ENCODE assay signal across 15 cellular contexts in genomic region chr5:96080557-96080956, GRCh38.
DNase-seq lines count a peak whose midpoint lies in the region; ATAC-seq, FAIRE-seq and TF ChIP-seq lines count a peak whose summit lies in the region.
"Had no signal": no experiment of that assay in that cellular context is flagged by ENCODE, and none has a peak within 500 bp of the region (broad histone marks: within the 10 kb centered on the region; RNA-seq: fewer than 3 reads in every experiment).

No MANE protein-coding gene starts in this region.

- no peak for ATAC-seq in stimulated activated memory B cell treated with anti-CD40 and anti-IgM and Interleukin-4, amounts not matched to agents 10 μg/mL and 1 μg/mL and 100 μg/mL, for 72 hours
- no peak for ATAC-seq in HG03342 (IDR thresholded peaks at IDR 0.05; ENCODE audit: unreplicated experiment)
- ATAC-seq: stimulated activated naive B cell treated with anti-CD40 and anti-IgM and Interleukin-4, amounts not matched to agents 10 μg/mL and 1 μg/mL and 100 μg/mL, for 72 hours had no signal

- H3K9ac ChIP-seq in endothelial cell of umbilical vein (replicated peaks; ENCODE audit: extremely low read depth, insufficient read depth, low read length), result no peak overlapping the region

- DNase-seq in activated CD4-positive, alpha-beta memory T cell treated with anti-CD3 and anti-CD28 coated beads for 36 hours, result peak; percentile 42
- no peak for DNase-seq in activated CD4-positive, alpha-beta memory T cell treated with anti-CD3 and anti-CD28 coated beads, Interleukin-2, amount 10 ng/mL, durations not matched to agents 7 days and 5 days
- DNase-seq in MV-4-11 (lab: John Stamatoyannopoulos, UW) (peak; percentile 10), endothelial cell of umbilical vein (ENCODE audit: low read depth, low spot score) (peak; percentile 51), osteoblast (ENCODE audit: insufficient read length, low spot score, missing footprints) (no peak), D341Med (ENCODE audit: low spot score) (no peak)
- DNase-seq: effector CD4-positive, alpha-beta T cell; naive B cell; NCI-H2171; RPMI8226; stimulated activated naive B cell treated with anti-CD40 and anti-IgM and Interleukin-4, amounts not matched to agents 10 μg/mL and 1 μg/mL and 100 μg/mL, for 72 hours; WERI-Rb-1 had no signal

- dilution Hi-C loops in endothelial cell of umbilical vein (cut with MboI; ENCODE audit: extremely low pct_ligation_motif_present, low sequenced_read_pairs), result no loop called here

- CTCF ChIA-PET in activated CD4-positive, alpha-beta memory T cell treated with anti-CD3 and anti-CD28 coated beads for 36 hours (lab: Charles Lee), result interaction anchor here (1.0 to 1.8 kb wide), 4 partner anchors 16 to 255 kb away, joined by 3 to 7 read pairs (median 5); partner anchors contain the start of gene ELL2
- CTCF ChIA-PET in activated CD4-positive, alpha-beta memory T cell treated with anti-CD3 and anti-CD28 coated beads, Interleukin-2, amount 10 ng/mL, durations not matched to agents 7 days and 5 days (lab: Charles Lee), result no interaction called here
- CTCF ChIA-PET in endothelial cell of umbilical vein (lab: Charles Lee), result interaction anchor here (1.4 to 2.7 kb wide), 3 partner anchors 15 to 256 kb away, joined by 4 to 14 read pairs (median 8); partner anchors contain the start of gene ELL2

- H2AFZ ChIP-seq in endothelial cell of umbilical vein (ENCODE audit: low read depth, low read length) (peak overlapping the region; percentile 61), osteoblast (ENCODE audit: low read length) (peak overlapping the region; percentile 74)

- H3K36me3 ChIP-seq in endothelial cell of umbilical vein (ENCODE audit: control insufficient read depth in 2 of 2, extremely low read depth in 1 of 2, insufficient read depth in 2 of 2, low read length in 2 of 2), result no peaks in the 10 kb centered on the region
- no peaks in the 10 kb centered on the region for H3K36me3 ChIP-seq in osteoblast (ENCODE audit: insufficient read depth, low read length)
- H3K36me3 ChIP-seq: WERI-Rb-1 had no signal

- H3K4me2 ChIP-seq in endothelial cell of umbilical vein (ENCODE audit: insufficient read depth, low read length), result peak overlapping the region; percentile 8
- H3K4me2 ChIP-seq in osteoblast (ENCODE audit: insufficient read depth, low read length), result no peak overlapping the region

- H3K36me3 Mint-ChIP-seq in activated CD4-positive, alpha-beta memory T cell treated with anti-CD3 and anti-CD28 coated beads for 36 hours, result no peaks in the 10 kb centered on the region
- no peaks in the 10 kb centered on the region for H3K36me3 Mint-ChIP-seq in activated CD4-positive, alpha-beta memory T cell treated with anti-CD3 and anti-CD28 coated beads, Interleukin-2, amount 10 ng/mL, durations not matched to agents 7 days and 5 days (ENCODE audit: low read depth)
- H3K36me3 Mint-ChIP-seq in stimulated activated memory B cell treated with anti-CD40 and anti-IgM and Interleukin-4, amounts not matched to agents 10 μg/mL and 1 μg/mL and 100 μg/mL, for 72 hours, result no peaks in the 10 kb centered on the region
- H3K36me3 Mint-ChIP-seq: activated naive CD4-positive, alpha-beta T cell treated with anti-CD3 and anti-CD28 coated beads, Interleukin-2, amount 50 U/mL, for 24 hours; naive B cell; stimulated activated naive B cell treated with anti-CD40 and anti-IgM and Interleukin-4, amounts not matched to agents 10 μg/mL and 1 μg/mL and 100 μg/mL, for 72 hours had no signal

- H3K27me3 ChIP-seq in endothelial cell of umbilical vein (ENCODE audit: control insufficient read depth in 2 of 2, insufficient read depth in 2 of 2, low read length in 2 of 2) (no peaks in the 10 kb centered on the region), osteoblast (ENCODE audit: insufficient read depth, low read length) (no peaks in the 10 kb centered on the region)

- peaks cover 35% of the 10 kb centered on the region for H3K4me1 ChIP-seq in endothelial cell of umbilical vein (ENCODE audit: control insufficient read depth, extremely low read depth, insufficient read depth, low read length)
- peaks cover 28% of the 10 kb centered on the region for H3K4me1 ChIP-seq in osteoblast (ENCODE audit: insufficient read depth, low read length)

- no TSS peak for BruUV-seq in endothelial cell of umbilical vein (replicated peaks; lab: Mats Ljungman, UMichigan)

- H3K9me1 ChIP-seq in endothelial cell of umbilical vein (replicated peaks; ENCODE audit: control insufficient read depth, extremely low read depth, insufficient read depth, low read length), result no peaks in the 10 kb centered on the region

- H3K9me3 ChIP-seq in endothelial cell of umbilical vein (replicated peaks; ENCODE audit: control insufficient read depth, insufficient read depth, low read length) (no peaks in the 10 kb centered on the region), osteoblast (ENCODE audit: low read depth, low read length) (no peaks in the 10 kb centered on the region)

- H3K4me3 ChIP-seq in endothelial cell of umbilical vein (replicated peaks in 1 of 3; ENCODE audit: insufficient read depth in 1 of 3, low read depth in 1 of 3, low read length in 3 of 3) (no peak overlapping the region), osteoblast (ENCODE audit: insufficient read depth, low read length) (no peak overlapping the region)

- POLR2A ChIA-PET in activated CD4-positive, alpha-beta memory T cell treated with anti-CD3 and anti-CD28 coated beads for 36 hours (lab: Charles Lee), result interaction anchor here (1.2 to 1.7 kb wide), 3 partner anchors 10 to 210 kb away, joined by 3 to 4 read pairs (median 3); no protein-coding TSS in a partner anchor
- POLR2A ChIA-PET in activated CD4-positive, alpha-beta memory T cell treated with anti-CD3 and anti-CD28 coated beads, Interleukin-2, amount 10 ng/mL, durations not matched to agents 7 days and 5 days (lab: Charles Lee), result interaction anchor here (0.6 kb wide), 1 partner anchor 13 kb away, joined by 4 read pairs; no protein-coding TSS in a partner anchor
- POLR2A ChIA-PET in endothelial cell of umbilical vein (lab: Charles Lee), result no interaction called here

- H3K27ac Mint-ChIP-seq in activated CD4-positive, alpha-beta memory T cell treated with anti-CD3 and anti-CD28 coated beads for 36 hours, result no peak overlapping the region
- H3K27ac Mint-ChIP-seq in activated CD4-positive, alpha-beta memory T cell treated with anti-CD3 and anti-CD28 coated beads, Interleukin-2, amount 10 ng/mL, durations not matched to agents 7 days and 5 days, result no peak overlapping the region
- H3K27ac Mint-ChIP-seq in stimulated activated memory B cell treated with anti-CD40 and anti-IgM and Interleukin-4, amounts not matched to agents 10 μg/mL and 1 μg/mL and 100 μg/mL, for 72 hours, result no peak overlapping the region
- H3K27ac Mint-ChIP-seq: naive B cell; stimulated activated naive B cell treated with anti-CD40 and anti-IgM and Interleukin-4, amounts not matched to agents 10 μg/mL and 1 μg/mL and 100 μg/mL, for 72 hours had no signal

- H3K27me3 Mint-ChIP-seq in activated CD4-positive, alpha-beta memory T cell treated with anti-CD3 and anti-CD28 coated beads for 36 hours, result peaks cover 9% of the 10 kb centered on the region
- no peaks in the 10 kb centered on the region for H3K27me3 Mint-ChIP-seq in activated CD4-positive, alpha-beta memory T cell treated with anti-CD3 and anti-CD28 coated beads, Interleukin-2, amount 10 ng/mL, durations not matched to agents 7 days and 5 days
- H3K27me3 Mint-ChIP-seq in stimulated activated memory B cell treated with anti-CD40 and anti-IgM and Interleukin-4, amounts not matched to agents 10 μg/mL and 1 μg/mL and 100 μg/mL, for 72 hours, result peaks cover 9% of the 10 kb centered on the region

- H3K27ac ChIP-seq in endothelial cell of umbilical vein (ENCODE audit: insufficient read depth, low read depth, low read length), result peak overlapping the region; percentile 75
- H3K27ac ChIP-seq in osteoblast (ENCODE audit: low read depth, low read length), result peak overlapping the region; percentile 8
- H3K27ac ChIP-seq: WERI-Rb-1 had no signal

- no peak overlapping the region for H3K4me3 Mint-ChIP-seq in activated CD4-positive, alpha-beta memory T cell treated with anti-CD3 and anti-CD28 coated beads for 36 hours
- H3K4me3 Mint-ChIP-seq in activated CD4-positive, alpha-beta memory T cell treated with anti-CD3 and anti-CD28 coated beads, Interleukin-2, amount 10 ng/mL, durations not matched to agents 7 days and 5 days, result no peak overlapping the region
- no peak overlapping the region for H3K4me3 Mint-ChIP-seq in stimulated activated memory B cell treated with anti-CD40 and anti-IgM and Interleukin-4, amounts not matched to agents 10 μg/mL and 1 μg/mL and 100 μg/mL, for 72 hours
- H3K4me3 Mint-ChIP-seq: activated naive CD4-positive, alpha-beta T cell treated with anti-CD3 and anti-CD28 coated beads, Interleukin-2, amount 50 U/mL, for 24 hours; naive B cell; stimulated activated naive B cell treated with anti-CD40 and anti-IgM and Interleukin-4, amounts not matched to agents 10 μg/mL and 1 μg/mL and 100 μg/mL, for 72 hours had no signal

- H3K79me2 ChIP-seq in endothelial cell of umbilical vein (ENCODE audit: control insufficient read depth, insufficient read depth, low read length) (no peaks in the 10 kb centered on the region), osteoblast (ENCODE audit: insufficient read depth, low read length) (no peaks in the 10 kb centered on the region)

- no peak for FAIRE-seq in endothelial cell of umbilical vein (lab: Jason Lieb, UNC)

- peaks cover 49% of the 10 kb centered on the region for H3K4me1 Mint-ChIP-seq in activated CD4-positive, alpha-beta memory T cell treated with anti-CD3 and anti-CD28 coated beads for 36 hours (ENCODE audit: low read depth)
- peaks cover 19% of the 10 kb centered on the region for H3K4me1 Mint-ChIP-seq in activated CD4-positive, alpha-beta memory T cell treated with anti-CD3 and anti-CD28 coated beads, Interleukin-2, amount 10 ng/mL, durations not matched to agents 7 days and 5 days
- H3K4me1 Mint-ChIP-seq in stimulated activated memory B cell treated with anti-CD40 and anti-IgM and Interleukin-4, amounts not matched to agents 10 μg/mL and 1 μg/mL and 100 μg/mL, for 72 hours, result no peaks in the 10 kb centered on the region
- H3K4me1 Mint-ChIP-seq: naive B cell had no signal

- TF ChIP-seq POLR2A in endothelial cell of umbilical vein (IDR thresholded peaks at IDR 0.05; ENCODE audit: low read depth, low read length), result no peak

- no peaks in the 10 kb centered on the region for H3K9me3 Mint-ChIP-seq in activated CD4-positive, alpha-beta memory T cell treated with anti-CD3 and anti-CD28 coated beads for 36 hours
- H3K9me3 Mint-ChIP-seq in activated CD4-positive, alpha-beta memory T cell treated with anti-CD3 and anti-CD28 coated beads, Interleukin-2, amount 10 ng/mL, durations not matched to agents 7 days and 5 days, result no peaks in the 10 kb centered on the region
- no peaks in the 10 kb centered on the region for H3K9me3 Mint-ChIP-seq in stimulated activated memory B cell treated with anti-CD40 and anti-IgM and Interleukin-4, amounts not matched to agents 10 μg/mL and 1 μg/mL and 100 μg/mL, for 72 hours
- H3K9me3 Mint-ChIP-seq: activated naive CD4-positive, alpha-beta T cell treated with anti-CD3 and anti-CD28 coated beads, Interleukin-2, amount 50 U/mL, for 24 hours; naive B cell; stimulated activated naive B cell treated with anti-CD40 and anti-IgM and Interleukin-4, amounts not matched to agents 10 μg/mL and 1 μg/mL and 100 μg/mL, for 72 hours had no signal

- H4K20me1 ChIP-seq in endothelial cell of umbilical vein (replicated peaks; ENCODE audit: control insufficient read depth, extremely low read depth, insufficient read depth, low read length) (no peaks in the 10 kb centered on the region), osteoblast (ENCODE audit: insufficient read depth, low read length) (no peaks in the 10 kb centered on the region)

- intact Hi-C loops in activated CD4-positive, alpha-beta memory T cell treated with anti-CD3 and anti-CD28 coated beads for 36 hours (cut with micrococcal nuclease), result loop anchor here (5.0 kb wide), 1 partner anchor 457 kb away; no protein-coding TSS in a partner anchor
- intact Hi-C loops in endothelial cell of umbilical vein (cut with micrococcal nuclease), result no loop called here

- TF ChIP-seq CTCF in endothelial cell of umbilical vein (IDR thresholded peaks at IDR 0.05; ENCODE audit: extremely low read depth in 1 of 2, insufficient read depth in 1 of 2, low read depth in 1 of 2, low read length in 2 of 2) (no peak), osteoblast (IDR thresholded peaks at IDR 0.05; ENCODE audit: extremely low read depth, low read depth, low read length) (no peak)

Comparison
In these comparisons a context has a peak if more than half of its experiments do, and no peak if none do; other contexts are left out.
1. DNase-seq: peak in activated CD4-positive, alpha-beta memory T cell treated with anti-CD3 and anti-CD28 coated beads for 36 hours (single experiment), MV-4-11 (single experiment) and endothelial cell of umbilical vein (single experiment); none in activated CD4-positive, alpha-beta memory T cell treated with anti-CD3 and anti-CD28 coated beads, Interleukin-2, amount 10 ng/mL, durations not matched to agents 7 days and 5 days (single experiment), osteoblast (single experiment) and D341Med (single experiment).